8 cellular contexts compared by ENCODE assay signal in genomic region chr7:873367-874002, GRCh38. TPM values are rescaled to one million over a fixed set of nuclear protein-coding genes. Genes with fewer than 3 reads are reported as not detected.
DNase-seq lines count a peak whose midpoint lies in the region; ATAC-seq and TF ChIP-seq lines count a peak whose summit lies in the region.

No MANE protein-coding gene starts in this region.

- H3K4me1 ChIP-seq in OCI-LY3 (ENCODE audit: low read length) = peaks cover 17% of the 10 kb centered on the region

- H3K79me2 ChIP-seq in OCI-LY3 (ENCODE audit: low read length) = peaks cover 16% of the 10 kb centered on the region

- H3K4me3 ChIP-seq in OCI-LY3 (ENCODE audit: low read length) (no peak overlapping the region), epithelial cell of esophagus (ENCODE audit: low read length) (no peak overlapping the region)

- peak overlapping the region; percentile 18; the same call in 1 of the 2 replicates for H3K4me2 ChIP-seq in OCI-LY3 (ENCODE audit: low read length)

- in situ Hi-C loops in Caki2 (cut with HindIII; ENCODE audit: low pct_unique_long_range_greater_than_20kb, low sequenced_read_pairs) = no loop called here

- ATAC-seq in GM21529 (IDR thresholded peaks at IDR 0.05; ENCODE audit: unreplicated experiment) = no peak

- peaks cover 13% of the 10 kb centered on the region for H3K36me3 ChIP-seq in OCI-LY3 (replicated peaks; ENCODE audit: low read depth, low read length)

- DNase-seq in Caki2 (ENCODE audit: low read depth) (peak; percentile 86), HUDEP-2 (lab: John Stamatoyannopoulos, UW; ENCODE audit: unreplicated experiment in 76 of 76) (peak in 72 of 76 experiments; percentile 46 to 92 (median 80)), epithelial cell of esophagus (ENCODE audit: low read depth) (peak; percentile 86), mucosa of gallbladder (ENCODE audit: low spot score) (peak; percentile 88)
- DNase-seq in activated CD8-positive, alpha-beta memory T cell treated with anti-CD3 and anti-CD28 coated beads, Interleukin-2, amount 50 U/mL, for 48 hours = peak; percentile 85
- DNase-seq in stimulated activated CD8-positive, alpha-beta memory T cell treated with anti-CD3 and anti-CD28 coated beads, Interleukin-4, amount 100 ng/mL, for 24 hours (ENCODE audit: low read depth) = peak; percentile 52

- TF ChIP-seq CTCF in OCI-LY3 (IDR thresholded peaks at IDR 0.05; ENCODE audit: low read depth, low read length) = peak; percentile 76
- TF ChIP-seq CTCF in epithelial cell of esophagus (IDR thresholded peaks at IDR 0.05; ENCODE audit: insufficient read depth, low read depth, low read length, missing control alignments) = peak; percentile 100

- H3K27ac ChIP-seq in OCI-LY3 (ENCODE audit: low read length) = no peak overlapping the region

- no peak overlapping the region for H3K9ac ChIP-seq in OCI-LY3 (ENCODE audit: low read length)

- H3K27me3 ChIP-seq in OCI-LY3 (ENCODE audit: low read depth, low read length) = no peaks in the 10 kb centered on the region

- H2AFZ ChIP-seq in OCI-LY3 (ENCODE audit: low read depth, low read length) = no peak overlapping the region

- no peaks in the 10 kb centered on the region for H3K9me3 ChIP-seq in OCI-LY3 (ENCODE audit: insufficient read depth, low read length)

- H4K20me1 ChIP-seq in OCI-LY3 (ENCODE audit: insufficient read depth, low read length) = peaks cover 5% of the 10 kb centered on the region

RNA-seq across cellular contexts. Expression of gene GET4, which starts 2.9 kb away (rescaled TPM):
- 106 and 117 TPM in 2 replicates for total RNA-seq in Caki2 (2014; rRNA removed; shearing (Covaris generic); ENCODE audit: low replicate concordance)
- 37.5 TPM for total RNA-seq in mucosa of gallbladder

RNA-seq across cellular contexts. Expression of gene SUN1, which starts 41.2 kb away (rescaled TPM):
- 111 and 198 TPM in 2 replicates for total RNA-seq in Caki2 (2014; rRNA removed; shearing (Covaris generic); ENCODE audit: low replicate concordance)
- 126 TPM for total RNA-seq in mucosa of gallbladder
